ENCODE assay signal across 8 cellular contexts in genomic region chrX:153969125-153969903, GRCh38.
DNase-seq lines count a peak whose midpoint lies in the region; ATAC-seq, FAIRE-seq and TF ChIP-seq lines count a peak whose summit lies in the region.

No MANE protein-coding gene starts in this region.

- H2AFZ ChIP-seq in OCI-LY1 (ENCODE audit: low read length): no peak overlapping the region
- H2AFZ ChIP-seq in parathyroid adenoma: no peak overlapping the region

- H3K4me3 ChIP-seq in DOHH2 (ENCODE audit: low read length) (peak overlapping the region; percentile 94), OCI-LY1 (ENCODE audit: low read depth, low read length, poor library complexity, severe bottlenecking) (peak overlapping the region; percentile 93), endocrine pancreas (ENCODE audit: control insufficient read depth, insufficient read depth, low read length) (peak overlapping the region; percentile 12), parathyroid adenoma (ENCODE audit: low read depth, low read length) (peak overlapping the region; percentile 93)

- H3K4me1 ChIP-seq in DOHH2 (ENCODE audit: control insufficient read depth, low read length): peaks cover 42% of the 10 kb centered on the region
- peaks cover 52% of the 10 kb centered on the region for H3K4me1 ChIP-seq in OCI-LY1 (ENCODE audit: insufficient read depth, low read length, severe bottlenecking)
- H3K4me1 ChIP-seq in endocrine pancreas (ENCODE audit: control insufficient read depth, insufficient read depth, low read length): no peaks in the 10 kb centered on the region
- H3K4me1 ChIP-seq in parathyroid adenoma: peaks cover 29% of the 10 kb centered on the region

- H3K4me2 ChIP-seq in DOHH2 (ENCODE audit: low read length): peak overlapping the region; percentile 96
- H3K4me2 ChIP-seq in OCI-LY1 (ENCODE audit: low read length): peak overlapping the region; percentile 99
- H3K4me2 ChIP-seq in parathyroid adenoma (ENCODE audit: low read length): peak overlapping the region; percentile 72

- H4K20me1 ChIP-seq in DOHH2 (ENCODE audit: control insufficient read depth, insufficient read depth, low read depth, low read length) (peaks cover 7% of the 10 kb centered on the region), OCI-LY1 (ENCODE audit: insufficient read depth, low read length) (no peaks in the 10 kb centered on the region)

- 0 out of 2 replicates have a peak, but pooled peaks cover 3% of the 10 kb centered on the region for H3F3A ChIP-seq in DOHH2 (ENCODE audit: control insufficient read depth, insufficient read depth)
- H3F3A ChIP-seq in OCI-LY1 (ENCODE audit: insufficient read depth, low read length): no peaks in the 10 kb centered on the region

- H3K9me2 ChIP-seq in DOHH2 (replicated peaks; ENCODE audit: control insufficient read depth, low read length): no peaks in the 10 kb centered on the region
- H3K9me2 ChIP-seq in OCI-LY1 (ENCODE audit: low read depth, low read length): no peaks in the 10 kb centered on the region

- DNase-seq in urothelium cell line (ENCODE audit: low spot score): no peak

- peak overlapping the region; percentile 96 for H3K27ac ChIP-seq in DOHH2 (ENCODE audit: low read depth, low read length)
- peak overlapping the region; percentile 97 for H3K27ac ChIP-seq in OCI-LY1 (ENCODE audit: low read depth, low read length, poor library complexity, severe bottlenecking)
- no peak overlapping the region for H3K27ac ChIP-seq in parathyroid adenoma

- H3K9me3 ChIP-seq in DOHH2 (ENCODE audit: control insufficient read depth, insufficient read depth, low read length): no peaks in the 10 kb centered on the region
- H3K9me3 ChIP-seq in OCI-LY1 (ENCODE audit: low read length): no peaks in the 10 kb centered on the region
- H3K9me3 ChIP-seq in endocrine pancreas (ENCODE audit: control insufficient read depth, low read length): no peaks in the 10 kb centered on the region
- H3K9me3 ChIP-seq in parathyroid adenoma (ENCODE audit: control insufficient read depth, low read length): no peaks in the 10 kb centered on the region

- H3K36me3 ChIP-seq in DOHH2 (ENCODE audit: control insufficient read depth, low read length) (peaks cover 65% of the 10 kb centered on the region), OCI-LY1 (ENCODE audit: insufficient read depth, low read length) (peaks cover 35% of the 10 kb centered on the region; the same call in 1 of the 2 replicates), endocrine pancreas (ENCODE audit: control insufficient read depth, insufficient read depth, low read length) (no peaks in the 10 kb centered on the region), parathyroid adenoma (ENCODE audit: control insufficient read depth, insufficient read depth, low read length) (no peaks in the 10 kb centered on the region)

- FAIRE-seq in urothelium cell line (lab: Jason Lieb, UNC): no peak

- H3K9ac ChIP-seq in OCI-LY1 (ENCODE audit: low read length) (peak overlapping the region; percentile 87), endocrine pancreas (ENCODE audit: control insufficient read depth, insufficient read depth, low read length) (peak overlapping the region; percentile 39), parathyroid adenoma (no peak overlapping the region)

- TF ChIP-seq CTCF in DOHH2 (IDR thresholded peaks at IDR 0.05; ENCODE audit: low read depth, low read length, poor library complexity, severe bottlenecking) (no peak), OCI-LY1 (IDR thresholded peaks at IDR 0.05; ENCODE audit: low read length) (no peak), parathyroid adenoma (IDR thresholded peaks at IDR 0.05) (no peak)

- H3K27me3 ChIP-seq in DOHH2 (ENCODE audit: control insufficient read depth, low read length): no peaks in the 10 kb centered on the region
- no peaks in the 10 kb centered on the region for H3K27me3 ChIP-seq in OCI-LY1 (ENCODE audit: insufficient read depth, low read length)
- H3K27me3 ChIP-seq in endocrine pancreas (ENCODE audit: control insufficient read depth, insufficient read depth, low read length): no peaks in the 10 kb centered on the region
- H3K27me3 ChIP-seq in parathyroid adenoma (ENCODE audit: control insufficient read depth, insufficient read depth, low read length): no peaks in the 10 kb centered on the region

- ATAC-seq in HG02885 (IDR thresholded peaks at IDR 0.05; ENCODE audit: poor library complexity, unreplicated experiment) (no peak), GM18873 (IDR thresholded peaks at IDR 0.05; ENCODE audit: low FRiP score, unreplicated experiment) (no peak), GM19324 (IDR thresholded peaks at IDR 0.05; ENCODE audit: low FRiP score, unreplicated experiment) (no peak)

- H3K79me2 ChIP-seq in DOHH2 (ENCODE audit: control insufficient read depth, low read length) (peaks cover 87% of the 10 kb centered on the region), OCI-LY1 (ENCODE audit: insufficient read depth, low read length) (peaks cover 51% of the 10 kb centered on the region), parathyroid adenoma (peaks cover 23% of the 10 kb centered on the region)

Comparison
In these comparisons a context has a peak if more than half of its experiments do, and no peak if none do; other contexts are left out.
1. H3K4me3 ChIP-seq: peak in every context shown above with its lines; median percentile 94 in DOHH2; 93 in OCI-LY1; 93 in parathyroid adenoma; 12 in endocrine pancreas.